ENCODE assay signal across 19 cellular contexts in genomic region chr7:96713037-96713436, GRCh38. TPM values are rescaled to one million over a fixed set of nuclear protein-coding genes. Genes with fewer than 3 reads are reported as not detected.
DNase-seq lines count a peak whose midpoint lies in the region; ATAC-seq, FAIRE-seq and TF ChIP-seq lines count a peak whose summit lies in the region.
"Had no signal": no experiment of that assay in that cellular context is flagged by ENCODE, and none has a peak within 500 bp of the region (broad histone marks: within the 10 kb centered on the region; RNA-seq: fewer than 3 reads in every experiment).

No MANE protein-coding gene starts in this region.

- H2AK5ac ChIP-seq in mesendoderm (ENCODE audit: low read length) (no peak overlapping the region), mesenchymal stem cell (ENCODE audit: low read length, severe bottlenecking) (no peak overlapping the region)

- H3K23ac ChIP-seq in mesendoderm (ENCODE audit: low read length) (no peak overlapping the region), mesenchymal stem cell (ENCODE audit: low read length in 2 of 2) (no peak overlapping the region)

- SMC1A ChIA-PET in GM12878 (lab: Charles Lee; ENCODE audit: uncharacterized antibody, unreplicated experiment), result no interaction called here

- in situ Hi-C loops in GM12878 (cut with MboI), result no loop called here

- CTCF ChIA-PET in HEK293 (lab: Yijun Ruan, JAX) (no interaction called here), GM12878 (lab: Yijun Ruan, JAX) (no interaction called here)

- peak overlapping the region in 1 of 2 experiments; percentile 32 for H3K14ac ChIP-seq in mesenchymal stem cell (ENCODE audit: low read length in 2 of 2)

- no peaks in the 10 kb centered on the region for H3K27me3 ChIP-seq in GM12878 (replicated peaks in 1 of 2; ENCODE audit: control insufficient read depth in 2 of 2, insufficient read depth in 2 of 2, low read length in 1 of 2)
- H3K27me3 ChIP-seq in mesendoderm (ENCODE audit: insufficient read depth, low read length, poor library complexity), result no peaks in the 10 kb centered on the region
- H3K27me3 ChIP-seq in mesenchymal stem cell (ENCODE audit: control insufficient read depth in 1 of 2, insufficient read depth in 1 of 2, low read length in 2 of 2), result no peaks in the 10 kb centered on the region

- no peak for ATAC-seq in GM12878
- ATAC-seq: HCT116 had no signal

- RAD21 ChIA-PET in GM12878 (lab: Charles Lee; ENCODE audit: unreplicated experiment), result no interaction called here

- H3K9ac ChIP-seq in GM12878 (ENCODE audit: control insufficient read depth, insufficient read depth, low read length) (no peak overlapping the region), mesendoderm (ENCODE audit: low read length) (no peak overlapping the region), mesenchymal stem cell (ENCODE audit: low read length) (no peak overlapping the region)

- POLR2A ChIA-PET in HEK293 (lab: Yijun Ruan, JAX) (no interaction called here), GM12878 (lab: Charles Lee) (no interaction called here)

- H3K36me3 ChIP-seq in HEK293 (ENCODE audit: control insufficient read depth in 2 of 2, insufficient read depth in 1 of 2, low read length in 2 of 2) (peaks cover 0 to 2% of the 10 kb centered on the region in 2 experiments; a peak in 1 of 3 replicates), GM12878 (ENCODE audit: control insufficient read depth in 2 of 2, insufficient read depth in 2 of 2, low read length in 1 of 2) (no peaks in the 10 kb centered on the region), mesendoderm (ENCODE audit: control insufficient read depth, insufficient read depth, low read length) (no peaks in the 10 kb centered on the region), mesenchymal stem cell (ENCODE audit: control insufficient read depth in 1 of 2, insufficient read depth in 2 of 2, low read depth in 1 of 2, low read length in 2 of 2) (no peaks in the 10 kb centered on the region)

- H3K9me3 ChIP-seq in HEK293 (ENCODE audit: control insufficient read depth, insufficient read depth, low read depth, low read length) (no peaks in the 10 kb centered on the region), GM12878 (replicated peaks; ENCODE audit: control insufficient read depth, insufficient read depth, low read length) (peaks cover 3% of the 10 kb centered on the region; the same call in 2 of the 3 replicates), mesenchymal stem cell (ENCODE audit: control insufficient read depth, low read length) (peaks cover 9% of the 10 kb centered on the region)

- TF ChIP-seq RAD21 in GM12878 (IDR thresholded peaks at IDR 0.05; ENCODE audit: insufficient read depth, low read depth, low read length), result no peak

- no peak overlapping the region for H2BK15ac ChIP-seq in mesendoderm (replicated peaks; ENCODE audit: low read depth)
- H2BK15ac ChIP-seq in mesenchymal stem cell (ENCODE audit: low read depth, poor library complexity, severe bottlenecking), result no peak overlapping the region

- H3K18ac ChIP-seq in mesendoderm (ENCODE audit: low read length), result no peak overlapping the region
- H3K18ac ChIP-seq in mesenchymal stem cell (ENCODE audit: low read depth in 1 of 2, low read length in 2 of 2), result no peak overlapping the region

- intact Hi-C loops in GM12878 (cut with micrococcal nuclease; ENCODE audit: unreplicated experiment), result no loop called here

- TF ChIP-seq CTCF in HEK293 (tag by site-specific recombination; IDR thresholded peaks at IDR 0.05) (no peak), GM12878 (IDR thresholded peaks at IDR 0.05 in 2 of 3, conservative IDR thresholded peaks at IDR 0.05 in 1 of 3; ENCODE audit: control insufficient read depth in 2 of 3, extremely low read depth in 1 of 3, insufficient read depth in 1 of 3, low read depth in 3 of 3, low read length in 3 of 3) (no peak)

- no TSS peak for BruUV-seq in GM12878 (replicated peaks; lab: Mats Ljungman, UMichigan)

- WGBS in GM12878 (ENCODE audit: insufficient coverage, insufficient replicate concordance, low lambda C conversion rate, missing lambda C conversion rate), result 52% methylated on average over 3 of the region's 3 CpGs
- no CpG with 5 or more reads among the region's 3 CpGs for WGBS in mesendoderm (ENCODE audit: extremely low coverage, insufficient coverage, low lambda C conversion rate)
- 58% methylated on average over 1 of the region's 3 CpGs for WGBS in mesenchymal stem cell

- H2BK120ac ChIP-seq in mesendoderm (ENCODE audit: low read depth, low read length) (no peak overlapping the region), mesenchymal stem cell (ENCODE audit: low read depth, low read length) (no peak overlapping the region)

- DNase-seq in DMS53 (lab: John Stamatoyannopoulos, UW) (peak; percentile 35), DMS53 treated with DMSO at 0.1 percent for 48 hours (lab: John Stamatoyannopoulos, UW; ENCODE audit: unreplicated experiment) (no peak), GM12878 (ENCODE audit: low read depth, low spot score) (no peak), NCI-H2029 treated with DMSO at 0.1 percent for 48 hours (lab: John Stamatoyannopoulos, UW) (no peak), mesendoderm (no peak), mesenchymal stem cell (no peak)
- DNase-seq: 8988T; C1 segment of cervical spinal cord; CD4-positive, CD25-positive, alpha-beta regulatory T cell; CD8-positive, alpha-beta memory T cell; COR-L47; DMS153; GDM1; GOT3; H7; KG1 had no signal

- H3K79me2 ChIP-seq in GM12878 (ENCODE audit: control insufficient read depth, insufficient read depth, low read length) (peaks cover 16% of the 10 kb centered on the region), mesendoderm (ENCODE audit: control insufficient read depth, insufficient read depth, low read length) (peaks cover 10% of the 10 kb centered on the region)

- no peak overlapping the region for H4K5ac ChIP-seq in mesendoderm (ENCODE audit: low read length)

- no peak overlapping the region for H3K27ac ChIP-seq in HEK293 (ENCODE audit: extremely low read depth, low read depth, low read length)
- H3K27ac ChIP-seq in GM12878 (ENCODE audit: control insufficient read depth, insufficient read depth), result no peak overlapping the region
- no peak overlapping the region for H3K27ac ChIP-seq in mesendoderm (ENCODE audit: low read depth, low read length)
- no peak overlapping the region for H3K27ac ChIP-seq in mesenchymal stem cell (ENCODE audit: low read length, poor library complexity, severe bottlenecking)

- H3K56ac ChIP-seq in mesendoderm (ENCODE audit: low read length), result no peak overlapping the region

- no peaks in the 10 kb centered on the region for H3K79me1 ChIP-seq in mesendoderm (ENCODE audit: low read length)
- H3K79me1 ChIP-seq in mesenchymal stem cell (replicated peaks; ENCODE audit: low read length, poor library complexity, severe bottlenecking), result no peaks in the 10 kb centered on the region

- no peak overlapping the region for H3K4me2 ChIP-seq in GM12878 (ENCODE audit: control insufficient read depth, insufficient read depth)
- no peak overlapping the region for H3K4me2 ChIP-seq in mesendoderm (ENCODE audit: low read length)
- no peak overlapping the region for H3K4me2 ChIP-seq in mesenchymal stem cell (ENCODE audit: low read length, poor library complexity, severe bottlenecking)

- H2BK12ac ChIP-seq in mesenchymal stem cell (ENCODE audit: low read length in 2 of 2), result no peak overlapping the region

- no peak overlapping the region for H4K91ac ChIP-seq in mesenchymal stem cell (ENCODE audit: low read length)

- no peaks in the 10 kb centered on the region for H4K20me1 ChIP-seq in GM12878 (ENCODE audit: control insufficient read depth, insufficient read depth)

- H3K4me3 ChIP-seq in HEK293 (ENCODE audit: low read depth, low read length), result no peak overlapping the region
- no peak overlapping the region for H3K4me3 ChIP-seq in GM12878
- no peak overlapping the region for H3K4me3 ChIP-seq in mesendoderm (ENCODE audit: low read length)
- H3K4me3 ChIP-seq in mesenchymal stem cell (ENCODE audit: insufficient read depth in 1 of 2, low read depth in 1 of 2, low read length in 2 of 2), result no peak overlapping the region

- H3K4ac ChIP-seq in mesendoderm (ENCODE audit: low read depth, low read length) (no peak overlapping the region), mesenchymal stem cell (ENCODE audit: low read depth in 1 of 2, low read length in 2 of 2) (no peak overlapping the region)

- H4K8ac ChIP-seq in mesendoderm (ENCODE audit: low read depth, low read length) (no peak overlapping the region), mesenchymal stem cell (ENCODE audit: low read length) (no peak overlapping the region)

- H3K4me1 ChIP-seq in HEK293 (ENCODE audit: control insufficient read depth, insufficient read depth, low read length), result peaks cover 5% of the 10 kb centered on the region; the same call in 1 of the 2 replicates
- no peaks in the 10 kb centered on the region; the same call in 1 of the 2 replicates for H3K4me1 ChIP-seq in GM12878 (ENCODE audit: control insufficient read depth, insufficient read depth, low read length)
- no peaks in the 10 kb centered on the region for H3K4me1 ChIP-seq in mesendoderm (ENCODE audit: control insufficient read depth, low read depth, low read length)
- peaks cover 2% of the 10 kb centered on the region for H3K4me1 ChIP-seq in mesenchymal stem cell (ENCODE audit: control insufficient read depth, insufficient read depth, low read depth, low read length)

- no peak overlapping the region for H2AFZ ChIP-seq in GM12878 (ENCODE audit: control insufficient read depth, low read depth, low read length)
- no peak overlapping the region for H2AFZ ChIP-seq in mesenchymal stem cell (ENCODE audit: low read depth, low read length)

- FAIRE-seq in GM12878 (lab: Jason Lieb, UNC), result no peak
- FAIRE-seq: HTR-8/SVneo had no signal

- no peak for TF ChIP-seq POLR2A in GM12878 (IDR thresholded peaks at IDR 0.05; ENCODE audit: low read depth, low read length)

- H2BK5ac ChIP-seq in mesendoderm (ENCODE audit: low read length) (no peak overlapping the region), mesenchymal stem cell (ENCODE audit: low read depth, low read length, poor library complexity, severe bottlenecking) (no peak overlapping the region)

- no peak for TF ChIP-seq EP300 in GM12878 (IDR thresholded peaks at IDR 0.05; ENCODE audit: borderline replicate concordance in 1 of 2, control insufficient read depth in 1 of 2, low read depth in 2 of 2, low read length in 2 of 2)

RNA-seq across cellular contexts. Expression of gene SEM1, which starts 3.4 kb away (rescaled TPM):
- total RNA-seq in GM12878 (2013; cell fraction: nucleolus; rRNA removed), result 44.7 and 47.1 TPM in 2 replicates
- total RNA-seq in GM12878 (2014; rRNA removed), result 89.2 and 160 TPM in 2 replicates
- 297 and 320 TPM in 2 replicates for total RNA-seq in GM12878 (2014; rRNA removed; fragmentation: Illumina TruSeq; extraction: Trizol)
- total RNA-seq in GM12878 (2021), result 40.2 and 44.6 TPM in 2 replicates
- 62.0 TPM for polyA plus RNA-seq in GM12878 (2011; ENCODE audit: low read depth)
- 116 and 158 TPM in 2 replicates for polyA plus RNA-seq in GM12878 (2011; rRNA removed)
- polyA plus RNA-seq in GM12878 (2011; cell fraction: cytosol; rRNA removed), result 10.8 and 27.4 TPM in 2 replicates
- 38.3 and 82.1 TPM in 2 replicates for polyA plus RNA-seq in GM12878 (2011; cell fraction: nucleus; rRNA removed)
- 110 and 285 TPM in 2 replicates for polyA plus RNA-seq in GM12878 (2012)
- 153 and 157 TPM in 2 replicates for polyA plus RNA-seq in GM12878 (2014; fragmentation: Illumina TruSeq; extraction: Trizol)
- polyA plus RNA-seq in GM12878 (2014; fragmentation: Nextera tagmentation; extraction: Ambion mirVana), result 100 to 1,000 TPM; 504 to 606 TPM
- polyA plus RNA-seq in GM12878 (2014; rRNA removed), result 322 and 425 TPM in 2 replicates
- polyA plus RNA-seq in GM12878 (2016; fragmentation: Nextera tagmentation; extraction: Ambion mirVana), result 100 to 1,000 TPM; 414 to 426 TPM
- polyA minus RNA-seq in GM12878 (2011; rRNA and poly(A)+ RNA removed), result 22.3 and 24.7 TPM in 2 replicates
- 7.8 and 19.5 TPM in 2 replicates for polyA minus RNA-seq in GM12878 (2011; cell fraction: cytosol; rRNA and poly(A)+ RNA removed)
- polyA minus RNA-seq in GM12878 (2011; cell fraction: nucleus; rRNA and poly(A)+ RNA removed), result 15.2 and 27.6 TPM in 2 replicates
- polyA plus RNA-seq in mesendoderm (2013, experiment 1 of 2), result 148 TPM
- polyA plus RNA-seq in mesendoderm (2013, experiment 2 of 2), result 152 TPM
- 106 TPM for polyA plus RNA-seq in mesenchymal stem cell (2013, experiment 1 of 2)
- polyA plus RNA-seq in mesenchymal stem cell (2013, experiment 2 of 2), result 111 TPM
